19 cellular contexts compared by ENCODE assay signal in genomic region chr17:57337390-57337789, GRCh38.
DNase-seq lines count a peak whose midpoint lies in the region; ATAC-seq and TF ChIP-seq lines count a peak whose summit lies in the region.
"Had no signal": no experiment of that assay in that cellular context is flagged by ENCODE, and none has a peak within 500 bp of the region (broad histone marks: within the 10 kb centered on the region; RNA-seq: fewer than 3 reads in every experiment).

No MANE protein-coding gene starts in this region.

- intact Hi-C loops in psoas muscle (cut with DNase I) = no loop called here

- ATAC-seq in psoas muscle (peak; percentile 34 to 59 (median 41)), HG03457 (IDR thresholded peaks at IDR 0.05; ENCODE audit: unreplicated experiment) (no peak)
- ATAC-seq: T-cell had no signal

- no peaks in the 10 kb centered on the region for H3K9me3 Mint-ChIP-seq in activated T-cell treated with anti-CD3 and anti-CD28 coated beads, Interleukin-2, amount 50 U/mL, for 24 hours
- H3K9me3 Mint-ChIP-seq: activated CD4-positive, alpha-beta T cell treated with anti-CD3 and anti-CD28 coated beads, Interleukin-2, amount 10 ng/mL, durations not matched to agents 7 days and 5 days; memory B cell; T-cell had no signal

- TF ChIP-seq CTCF in psoas muscle (IDR thresholded peaks at IDR 0.05) = no peak

- no peak overlapping the region for H3K27ac Mint-ChIP-seq in activated T-cell treated with anti-CD3 and anti-CD28 coated beads, Interleukin-2, amount 50 U/mL, for 24 hours
- H3K27ac Mint-ChIP-seq: activated CD4-positive, alpha-beta T cell treated with anti-CD3 and anti-CD28 coated beads, Interleukin-2, amount 10 ng/mL, durations not matched to agents 7 days and 5 days; memory B cell; T-cell had no signal

- H3K4me1 Mint-ChIP-seq in activated T-cell treated with anti-CD3 and anti-CD28 coated beads, Interleukin-2, amount 50 U/mL, for 24 hours (ENCODE audit: low read depth) = peaks cover 52% of the 10 kb centered on the region

- no peaks in the 10 kb centered on the region for H3K9me3 ChIP-seq in psoas muscle
- H3K9me3 ChIP-seq: right lobe of liver had no signal

- H3K36me3 ChIP-seq in psoas muscle (ENCODE audit: insufficient read depth in 1 of 2, low read depth in 1 of 2) = no peaks in the 10 kb centered on the region
- H3K36me3 ChIP-seq: right lobe of liver had no signal

- no peaks in the 10 kb centered on the region for H3K27me3 Mint-ChIP-seq in activated T-cell treated with anti-CD3 and anti-CD28 coated beads, Interleukin-2, amount 50 U/mL, for 24 hours
- H3K27me3 Mint-ChIP-seq: activated CD4-positive, alpha-beta T cell treated with anti-CD3 and anti-CD28 coated beads, Interleukin-2, amount 10 ng/mL, durations not matched to agents 7 days and 5 days; memory B cell; T-cell had no signal

- H3K27ac ChIP-seq in caudate nucleus (ENCODE audit: low read depth, low read length) = peak overlapping the region; percentile 48
- H3K27ac ChIP-seq in psoas muscle = no peak overlapping the region
- H3K27ac ChIP-seq: right lobe of liver had no signal

- no peak overlapping the region for H3K4me3 ChIP-seq in psoas muscle
- H3K4me3 ChIP-seq: right lobe of liver had no signal

- H3K4me1 ChIP-seq in psoas muscle = peaks cover 18% of the 10 kb centered on the region

- no peak overlapping the region for H3K4me3 Mint-ChIP-seq in activated T-cell treated with anti-CD3 and anti-CD28 coated beads, Interleukin-2, amount 50 U/mL, for 24 hours
- H3K4me3 Mint-ChIP-seq: activated CD4-positive, alpha-beta T cell treated with anti-CD3 and anti-CD28 coated beads, Interleukin-2, amount 10 ng/mL, durations not matched to agents 7 days and 5 days; memory B cell; T-cell had no signal

- WGBS in psoas muscle, 3 donors = 40 to 43% (median 42%) methylated on average over 12 of the region's 12 CpGs

- H3K36me3 Mint-ChIP-seq in activated T-cell treated with anti-CD3 and anti-CD28 coated beads, Interleukin-2, amount 50 U/mL, for 24 hours (ENCODE audit: low read depth) = peaks cover 28% of the 10 kb centered on the region

- H3K27me3 ChIP-seq in psoas muscle (ENCODE audit: insufficient read depth in 3 of 3, low read length in 2 of 3) = no peaks in the 10 kb centered on the region
- H3K27me3 ChIP-seq: right lobe of liver had no signal

- DNase-seq in activated T-cell treated with anti-CD3 and anti-CD28 coated beads, Interleukin-2, amount 50 U/mL, for 24 hours = peak; percentile 1
- DNase-seq in activated T-cell treated with anti-CD3 and anti-CD28 coated beads, Interleukin-2, amount 50 U/mL, for 1 hour = no peak
- DNase-seq in NCI-H2029 treated with DMSO at 0.1 percent for 48 hours (lab: John Stamatoyannopoulos, UW) = peak; percentile 82
- peak in 9 of 61 donors; percentile 6 to 41 (median 11) for DNase-seq in caudate nucleus (lab: John Stamatoyannopoulos, UW)
- DNase-seq in psoas muscle = no peak
- DNase-seq in T1000 (lab: John Stamatoyannopoulos, UW) = no peak
- DNase-seq in RPMI8226 = no peak
- DNase-seq: ACHN; activated CD4-positive, alpha-beta T cell treated with anti-CD3 and anti-CD28 coated beads, Interleukin-2, amount 10 ng/mL, durations not matched to agents 7 days and 5 days; activated CD8-positive, alpha-beta memory T cell treated with anti-CD3 and anti-CD28 coated beads, Interleukin-2, amount 50 U/mL, for 4 hours; activated effector memory CD4-positive, alpha-beta T cell treated with anti-CD3 and anti-CD28 coated beads, Interleukin-2, amount 50 U/mL, for 16 hours; erythroblast; NCI-H146; NCI-H510A; SIG-M5; T-cell had no signal

Comparison
In these comparisons a context has a peak if more than half of its experiments do, and no peak if none do; other contexts are left out.
1. DNase-seq: peak in activated T-cell treated with anti-CD3 and anti-CD28 coated beads, Interleukin-2, amount 50 U/mL, for 24 hours (single experiment) and NCI-H2029 treated with DMSO at 0.1 percent for 48 hours (single experiment); none in activated T-cell treated with anti-CD3 and anti-CD28 coated beads, Interleukin-2, amount 50 U/mL, for 1 hour (single experiment), psoas muscle (0 of 2), T1000 (single experiment) and RPMI8226 (single experiment).